In genomic region chr4:4776934-4777333, GRCh38 we compare ENCODE assay signal across 7 cellular contexts.
"Had no signal": no experiment of that assay in that cellular context is flagged by ENCODE, and none has a peak within 500 bp of the region (broad histone marks: within the 10 kb centered on the region; RNA-seq: fewer than 3 reads in every experiment).

No MANE protein-coding gene starts in this region.

- DNase-seq: IMR-90, KBM-7, KG1 had no signal

- H3K27ac ChIP-seq: HL-60, KMS-11 had no signal

- H3K9ac ChIP-seq: KMS-11 had no signal

- H3K4me2 ChIP-seq: KMS-11 had no signal

- FAIRE-seq: HTR-8/SVneo, K562 had no signal

- H3K4me3 ChIP-seq: K562 had no signal

- ATAC-seq: K562 had no signal
